In the genomic region with DNA sequence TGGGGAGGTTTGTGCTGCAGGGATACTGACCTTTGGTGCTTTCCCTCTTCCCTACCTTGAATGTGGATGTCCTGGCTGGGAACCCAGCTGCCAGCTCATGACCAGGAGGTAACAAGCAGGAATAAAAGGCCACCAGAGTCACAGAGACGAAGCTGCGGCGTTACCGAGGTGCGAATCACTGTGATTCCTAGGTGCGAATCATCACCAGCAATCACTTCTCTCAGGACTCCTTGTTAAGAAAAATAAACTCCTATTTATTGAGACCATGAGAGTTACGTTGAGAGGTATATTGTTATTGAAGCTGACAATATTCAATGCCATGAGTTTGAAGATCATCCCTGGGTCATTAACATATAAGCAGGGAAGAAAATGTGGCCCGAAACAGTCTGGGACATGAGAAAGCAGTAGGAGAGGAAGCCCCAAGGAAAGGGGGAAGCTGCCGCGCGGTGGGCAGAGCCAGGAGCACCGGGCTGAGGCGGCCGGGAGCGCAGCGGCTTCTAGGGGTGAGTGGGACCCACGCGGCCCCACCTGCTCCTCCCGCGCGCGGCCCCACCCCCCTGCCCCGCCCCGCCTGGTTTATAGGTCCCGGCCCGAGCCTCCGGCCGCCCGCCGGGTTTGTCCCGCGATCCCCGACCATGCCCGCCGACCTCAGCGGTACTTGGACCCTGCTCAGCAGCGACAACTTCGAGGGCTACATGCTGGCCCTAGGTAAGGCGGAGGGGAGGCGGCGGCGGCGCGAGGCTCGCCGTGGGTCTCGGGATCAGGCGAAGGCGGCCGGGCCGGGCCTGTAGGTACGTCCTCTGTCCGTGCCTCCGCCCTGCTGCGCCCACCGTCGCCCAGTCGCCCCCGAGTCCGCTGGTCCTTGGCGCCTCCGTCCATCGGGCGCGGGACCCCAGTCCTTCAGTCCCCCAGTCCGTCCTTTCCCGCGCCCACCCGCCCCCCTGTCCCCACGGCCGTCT, we compare ENCODE assay signal across 9 cellular contexts. TPM values are rescaled to one million over a fixed set of nuclear protein-coding genes. Genes with fewer than 3 reads are reported as not detected.
A peak's percentile ranks its signal among the peaks of the same experiment; 100 is the strongest.
DNase-seq lines count a peak whose midpoint lies in the region; ATAC-seq, FAIRE-seq and TF ChIP-seq lines count a peak whose summit lies in the region.
"Had no signal": no experiment of that assay in that cellular context is flagged by ENCODE, and none has a peak within 500 bp of the region (broad histone marks: within the 10 kb centered on the region; RNA-seq: fewer than 3 reads in every experiment).

Gene RBP7, plus strand, starts transcription at position 605 of the 959 bp plus-strand sequence. Its CDS starts 31 bp downstream, at position 636.

- H3K4me3 ChIP-seq in Peyer's patch (peak within 1 kb of the TSS; percentile 28 to 63 (median 52)), right lobe of liver (peak within 1 kb of the TSS; percentile 22 to 50 (median 37))

- H3K27ac ChIP-seq in Peyer's patch (peak within 1 kb of the TSS in 1 of 4 donors; percentile 9), cingulate gyrus (ENCODE audit: low read depth, low read length) (peak within 1 kb of the TSS; percentile 10), right lobe of liver (no peak within 1 kb of the TSS)

- peak; percentile 54 to 72 (median 68) for ATAC-seq in right lobe of liver
- no peak for ATAC-seq in HG03097 (IDR thresholded peaks at IDR 0.05; ENCODE audit: low FRiP score, unreplicated experiment)

- H3K36me3 ChIP-seq in Peyer's patch = no peaks in the 10 kb centered on the region
- H3K36me3 ChIP-seq in right lobe of liver = no peaks in the 10 kb centered on the region

- WGBS in right lobe of liver (ENCODE audit: insufficient coverage, low coverage, low lambda C conversion rate, missing lambda C conversion rate) = 36% methylated on average over 8 of the region's 71 CpGs

- TF ChIP-seq POLR2A in GM12892 (IDR thresholded peaks at IDR 0.05; ENCODE audit: low read depth, low read length) (no peak), Peyer's patch (IDR thresholded peaks at IDR 0.05) (no peak), right lobe of liver (IDR thresholded peaks at IDR 0.05) (no peak)

- TF ChIP-seq CTCF in Peyer's patch (IDR thresholded peaks at IDR 0.05) = no peak
- TF ChIP-seq CTCF in right lobe of liver (IDR thresholded peaks at IDR 0.05) = no peak
- no peak for TF ChIP-seq CTCF in subcutaneous adipose tissue (IDR thresholded peaks at IDR 0.05; ENCODE audit: low read depth)

- H3K4me1 ChIP-seq in Peyer's patch = peaks cover 0 to 15% (median 7%) of the 10 kb centered on the region in 4 donors
- peaks cover 0 to 8% (median 0%) of the 10 kb centered on the region in 4 donors for H3K4me1 ChIP-seq in right lobe of liver

- H3K27me3 ChIP-seq in Peyer's patch = peaks cover 0 to 14% of the 10 kb centered on the region in 2 donors
- H3K27me3 ChIP-seq in right lobe of liver = no peaks in the 10 kb centered on the region

- DNase-seq in GM12892 (ENCODE audit: insufficient read length) (peak; percentile 38), Peyer's patch (peak in 2 of 3 donors; percentile 50 to 56), right lobe of liver (peak; percentile 35 to 58 (median 48)), foreskin melanocyte (no peak), NCI-H1092 treated with DMSO at 0.1 percent for 48 hours (lab: John Stamatoyannopoulos, UW) (no peak)

- no peaks in the 10 kb centered on the region for H3K9me3 ChIP-seq in Peyer's patch
- H3K9me3 ChIP-seq in right lobe of liver = no peaks in the 10 kb centered on the region

- FAIRE-seq in GM12892 (lab: Jason Lieb, UNC) = no peak

- intact Hi-C loops in right lobe of liver (cut with DNase I) = no loop called here

RNA-seq across cellular contexts. Expression of gene RBP7, which starts in this region (rescaled TPM):
- polyA plus RNA-seq in GM12892 (2012; ENCODE audit: missing spikeins) = 0.51 TPM
- total RNA-seq in Peyer's patch (1 to 10 TPM in 1 of 4 donors, not detected in 3; 2.3 TPM), right lobe of liver (1 to 10 TPM; 1.7 to 5.1 (median 3.0) TPM), subcutaneous adipose tissue (100 to 1,000 TPM in 3 of 4 donors, 10 to 100 TPM in 1; 77.3 to 312 (median 215) TPM)
- total RNA-seq: RPMI7951 had no signal

Comparison
In these comparisons a context has a peak if more than half of its experiments do, and no peak if none do; other contexts are left out.
1. RNA of gene RBP7 (total RNA-seq): 77.3 to 312 TPM in subcutaneous adipose tissue; 1.7 to 5.1 TPM in right lobe of liver and 2.3 TPM in Peyer's patch; every median in the first group is over 10 times any median in the second.
2. DNase-seq: peak in GM12892 (single experiment), Peyer's patch (2 of 3) and right lobe of liver (3 of 3); none in foreskin melanocyte (single experiment) and NCI-H1092 treated with DMSO at 0.1 percent for 48 hours (single experiment).